Comparison of ENCODE assay signal across 8 cellular contexts in the genomic region with DNA sequence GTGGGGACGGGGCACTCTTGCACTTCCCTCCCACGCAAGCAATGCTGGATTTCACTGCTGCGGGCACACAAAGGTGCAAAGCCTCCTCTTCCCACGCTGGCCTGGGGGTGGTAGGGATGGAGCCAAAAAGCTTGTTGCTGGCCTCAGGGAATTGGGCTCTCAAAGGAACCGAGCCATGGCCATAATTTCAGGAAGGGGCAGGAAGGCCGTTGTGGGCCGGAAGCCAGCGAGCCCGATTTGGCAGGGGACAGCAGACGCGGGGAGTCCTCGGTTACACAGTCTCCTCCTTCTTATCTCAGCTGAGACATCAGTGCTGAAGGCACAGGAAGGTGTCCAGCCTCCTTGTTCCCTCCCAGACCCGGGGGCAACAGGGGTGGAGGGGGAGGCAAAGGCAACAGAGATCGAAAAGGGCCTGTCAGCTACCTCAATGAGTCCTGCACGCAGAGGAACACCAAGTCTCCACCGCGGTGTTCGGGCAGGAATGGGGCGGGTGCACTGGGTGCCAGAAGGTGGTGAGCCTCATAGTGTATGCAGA. TPM values are rescaled to one million over a fixed set of nuclear protein-coding genes. Genes with fewer than 3 reads are reported as not detected.
DNase-seq lines count a peak whose midpoint lies in the region; ATAC-seq, FAIRE-seq and TF ChIP-seq lines count a peak whose summit lies in the region.

No MANE protein-coding gene starts in this region.

- no peaks in the 10 kb centered on the region for H3K36me3 ChIP-seq in gastrocnemius medialis

- DNase-seq in GM12892 (ENCODE audit: insufficient read length) (peak; percentile 4), activated T-cell treated with anti-CD3 and anti-CD28 coated beads for 1 hour (ENCODE audit: low read depth) (peak; percentile 12), left ventricle myocardium superior (peak; percentile 68), gastrocnemius medialis (peak in 1 of 2 donors; percentile 28), NCI-H1048 (lab: John Stamatoyannopoulos, UW) (no peak), COLO668 (lab: John Stamatoyannopoulos, UW; ENCODE audit: unreplicated experiment) (no peak), NCI-H2171 (lab: John Stamatoyannopoulos, UW) (no peak)

- no peaks in the 10 kb centered on the region for H3K9me3 ChIP-seq in gastrocnemius medialis

- H3K27me3 ChIP-seq in gastrocnemius medialis: no peaks in the 10 kb centered on the region

- TF ChIP-seq POLR2A in GM12892 (IDR thresholded peaks at IDR 0.05; ENCODE audit: low read depth, low read length) (no peak), gastrocnemius medialis (IDR thresholded peaks at IDR 0.05) (no peak)

- peak overlapping the region; percentile 79 to 88 (median 85) for H3K27ac ChIP-seq in gastrocnemius medialis

- intact Hi-C loops in left ventricle myocardium superior (cut with micrococcal nuclease) (loop anchor here (5.0 kb wide), 2 partner anchors 58 to 223 kb away; partner anchors contain the start of genes SLFN11 and SLFN12L), gastrocnemius medialis (cut with DNase I; ENCODE audit: low total_unique reads) (loop anchor here (1.0 to 2.0 kb wide), 5 partner anchors 33 to 433 kb away; partner anchors contain the start of genes SLFN11 and SLFN5)

- in situ Hi-C loops in gastrocnemius medialis (cut with MboI; ENCODE audit: low sequenced_read_pairs in 4 of 4): loop anchor here (5.0 to 10.0 kb wide), 3 partner anchors 218 to 431 kb away; partner anchors contain the start of gene SLFN12L (in 2 of the 4)

- peak overlapping the region; percentile 52 to 69 (median 56) for H3K4me3 ChIP-seq in gastrocnemius medialis

- ATAC-seq in left ventricle myocardium superior (peak; percentile 55), gastrocnemius medialis (peak; percentile 8 to 11), HG03045 (IDR thresholded peaks at IDR 0.05; ENCODE audit: unreplicated experiment) (no peak)

- no peak for TF ChIP-seq CTCF in gastrocnemius medialis (IDR thresholded peaks at IDR 0.05 in 4 of 5, conservative IDR thresholded peaks at IDR 0.05 in 1 of 5)

- peaks cover 23 to 44% of the 10 kb centered on the region in 2 donors for H3K4me1 ChIP-seq in gastrocnemius medialis

- no peak for FAIRE-seq in GM12892 (lab: Jason Lieb, UNC)

RNA-seq across cellular contexts. Expression of gene SLFN11, which starts 59.5 kb away (rescaled TPM):
- polyA plus RNA-seq in GM12892 (2012; ENCODE audit: missing spikeins): 17.1 TPM
- total RNA-seq in left ventricle myocardium superior (18.2 TPM), gastrocnemius medialis (10 to 100 TPM in 2 of 4 donors, 1 to 10 TPM in 2; 8.9 to 11.8 (median 10.0) TPM)

Comparison
In these comparisons a context has a peak if more than half of its experiments do, and no peak if none do; other contexts are left out.
1. DNase-seq: peak in GM12892 (single experiment), activated T-cell treated with anti-CD3 and anti-CD28 coated beads for 1 hour (single experiment) and left ventricle myocardium superior (single experiment); none in NCI-H1048 (single experiment), COLO668 (single experiment) and NCI-H2171 (single experiment).